1 cellular context compared by ENCODE assay signal in genomic region chr22:20219667-20220628, GRCh38.
TF ChIP-seq lines count a peak whose summit lies in the region.

No MANE protein-coding gene starts in this region.

TF ChIP-seq in HCT116, 20 proteins besides CTCF, POLR2A, EP300 and RAD21 (continued from another document):
- TF ChIP-seq ZBTB33 (IDR thresholded peaks at IDR 0.05; ENCODE audit: extremely low read depth, insufficient replicate concordance, low read length): no peak
- TF ChIP-seq ZNF274 (IDR thresholded peaks at IDR 0.05; ENCODE audit: low read depth, low read length): no peak
- TF ChIP-seq SP1 (IDR thresholded peaks at IDR 0.05; ENCODE audit: low read depth): no peak
- TF ChIP-seq CBX3 (IDR thresholded peaks at IDR 0.05; ENCODE audit: low read depth): no peak
- TF ChIP-seq REST (IDR thresholded peaks at IDR 0.05; ENCODE audit: low read depth): no peak
